ENCODE assay signal across 15 cellular contexts in the genomic region with DNA sequence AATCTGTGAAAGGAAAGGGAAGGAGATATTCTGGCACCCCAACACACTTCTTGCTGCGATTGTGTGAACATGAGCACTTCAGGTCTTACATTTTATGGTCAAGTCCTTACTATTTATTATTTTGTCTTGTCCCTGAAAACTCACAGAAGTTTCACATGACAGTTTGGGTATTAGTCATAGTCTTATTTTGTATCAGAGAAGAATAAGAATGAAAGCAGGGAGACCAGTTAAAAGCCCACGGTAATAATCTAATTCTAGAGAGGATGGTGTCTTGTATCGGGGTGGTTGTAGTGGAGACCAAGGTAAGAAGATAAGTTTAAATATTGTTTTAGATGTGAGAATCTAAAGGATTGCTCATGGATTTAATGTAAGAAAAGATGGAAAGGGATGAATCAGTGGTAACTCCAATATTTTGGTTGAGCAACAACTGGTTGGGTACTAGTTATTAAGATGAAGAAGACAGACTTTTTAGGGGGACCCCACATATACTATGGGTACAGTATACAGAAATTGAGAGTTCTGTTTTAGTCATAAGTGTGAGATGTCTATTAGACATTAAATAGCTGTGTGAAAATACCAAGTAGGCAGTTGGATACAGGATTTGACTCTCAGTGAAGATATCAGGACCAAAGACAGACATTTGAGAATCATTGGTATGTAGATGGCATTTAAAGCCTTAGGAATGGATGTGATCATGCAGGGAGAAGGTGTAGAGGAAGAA. TPM values are rescaled to one million over a fixed set of nuclear protein-coding genes. Genes with fewer than 3 reads are reported as not detected.
A peak's percentile ranks its signal among the peaks of the same experiment; 100 is the strongest.
DNase-seq lines count a peak whose midpoint lies in the region; ATAC-seq lines count a peak whose summit lies in the region.
"Had no signal": no experiment of that assay in that cellular context is flagged by ENCODE, and none has a peak within 500 bp of the region (broad histone marks: within the 10 kb centered on the region; RNA-seq: fewer than 3 reads in every experiment).

No MANE protein-coding gene starts in this region.

- peak; percentile 53 for DNase-seq in myocyte (ENCODE audit: low read depth)
- no peak for DNase-seq in NCI-H748 (lab: John Stamatoyannopoulos, UW; ENCODE audit: unreplicated experiment)
- DNase-seq in middle frontal gyrus (ENCODE audit: extremely low spot score, low spot score), result no peak
- DNase-seq in SK-N-DZ (ENCODE audit: low spot score), result no peak
- DNase-seq in NCI-H1048 (lab: John Stamatoyannopoulos, UW), result no peak
- DNase-seq: activated CD4-positive, alpha-beta memory T cell treated with anti-CD3 and anti-CD28 coated beads for 36 hours; activated effector memory CD4-positive, alpha-beta T cell treated with Interleukin-2 at 50 U/mL for 16 hours; ovary; PC-3; T-helper 2 cell; transverse colon had no signal

- ATAC-seq in GM18909 (IDR thresholded peaks at IDR 0.05; ENCODE audit: poor library complexity, unreplicated experiment) (peak; percentile 77), GM21786 (IDR thresholded peaks at IDR 0.05; ENCODE audit: unreplicated experiment) (peak; percentile 45), HG03135 (IDR thresholded peaks at IDR 0.05; ENCODE audit: unreplicated experiment) (peak; percentile 65)
- ATAC-seq: PC-3 had no signal

RNA-seq across cellular contexts. Expression of a gene that starts 39.7 kb away (rescaled TPM):
- 0.21 and 0.40 TPM in 2 replicates for total RNA-seq in myocyte
- polyA plus RNA-seq in myocyte (2012), result 0.20 TPM
- polyA plus RNA-seq in SK-N-DZ (2014; cell fraction: cytosol; rRNA removed), result not detected in 2 replicates
- polyA plus RNA-seq in SK-N-DZ (2014; cell fraction: nucleus; rRNA removed), result not detected in 2 replicates
- total RNA-seq: activated CD4-positive, alpha-beta memory T cell treated with anti-CD3 and anti-CD28 coated beads for 36 hours; dermis microvascular lymphatic vessel endothelial cell had no signal
- polyA plus RNA-seq: ovary had no signal
